9 cellular contexts compared by ENCODE assay signal in the genomic region with DNA sequence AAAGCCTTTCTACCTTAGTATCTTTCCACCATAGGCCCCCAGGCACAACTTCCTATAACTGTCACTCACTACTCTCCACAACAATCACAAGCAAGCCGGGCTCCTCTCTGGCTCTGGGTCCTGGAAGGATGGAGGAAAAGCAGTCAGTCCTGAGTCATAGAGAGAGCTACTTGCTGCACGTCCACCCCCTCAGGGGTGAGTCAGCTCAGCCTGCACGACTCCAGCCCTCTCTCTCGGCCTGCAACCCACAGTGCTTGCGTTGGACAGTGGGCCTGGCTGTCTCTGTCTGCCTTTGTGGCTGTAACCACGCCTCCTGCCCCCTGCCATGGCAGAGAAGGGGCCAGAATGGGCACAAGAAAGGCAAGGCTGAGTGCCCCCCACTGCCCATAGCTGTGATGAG.
DNase-seq lines count a peak whose midpoint lies in the region; ATAC-seq, FAIRE-seq and TF ChIP-seq lines count a peak whose summit lies in the region.
"Had no signal": no experiment of that assay in that cellular context is flagged by ENCODE, and none has a peak within 500 bp of the region (broad histone marks: within the 10 kb centered on the region; RNA-seq: fewer than 3 reads in every experiment).

No MANE protein-coding gene starts in this region.

- no peak overlapping the region for H3K9ac ChIP-seq in trophoblast cell (ENCODE audit: low read length)

- H3K4me3 ChIP-seq in fibroblast of mammary gland (ENCODE audit: control insufficient read depth, low read depth, low read length) (no peak overlapping the region), trophoblast cell (ENCODE audit: low read depth, low read length) (no peak overlapping the region)

- peak overlapping the region; percentile 40 for H2BK120ac ChIP-seq in trophoblast cell (ENCODE audit: insufficient read depth, low read length, poor library complexity)

- no peak overlapping the region for H3K27ac Mint-ChIP-seq in stimulated activated memory B cell treated with anti-CD40 and anti-IgM and Interleukin-4, amounts not matched to agents 10 μg/mL and 1 μg/mL and 100 μg/mL, for 72 hours

- H2AK5ac ChIP-seq in trophoblast cell (ENCODE audit: low read length): no peak overlapping the region

- H3K14ac ChIP-seq in trophoblast cell (ENCODE audit: low read length): peak overlapping the region; percentile 5

- DNase-seq in ELF-1 (ENCODE audit: low read depth, low spot score): peak; percentile 78
- DNase-seq in RCC 7860 (ENCODE audit: low spot score): peak; percentile 87
- DNase-seq in fibroblast of mammary gland (ENCODE audit: low read depth): peak; percentile 98
- DNase-seq in trophoblast cell: peak; percentile 69 to 70
- DNase-seq in GM12892 (ENCODE audit: insufficient read length): no peak

- peak overlapping the region; percentile 14 for H4K8ac ChIP-seq in trophoblast cell (ENCODE audit: low read depth, low read length)

- H2AFZ ChIP-seq in trophoblast cell (ENCODE audit: insufficient read depth, low read length, poor library complexity): no peak overlapping the region

- no peak overlapping the region for H3K23ac ChIP-seq in trophoblast cell (ENCODE audit: low read length)

- H3K27me3 Mint-ChIP-seq in stimulated activated memory B cell treated with anti-CD40 and anti-IgM and Interleukin-4, amounts not matched to agents 10 μg/mL and 1 μg/mL and 100 μg/mL, for 72 hours: peaks cover 72% of the 10 kb centered on the region

- no peak for TF ChIP-seq CTCF in fibroblast of mammary gland (conservative IDR thresholded peaks at IDR 0.05; ENCODE audit: control insufficient read depth, insufficient read depth, low read depth, low read length)

- peak overlapping the region; percentile 15 for H3K18ac ChIP-seq in trophoblast cell (ENCODE audit: low read length)

- H3K79me1 ChIP-seq in trophoblast cell (ENCODE audit: low read length): peaks cover 9% of the 10 kb centered on the region

- H3K27me3 ChIP-seq in trophoblast cell (ENCODE audit: insufficient read depth, low read length): no peaks in the 10 kb centered on the region

- no peaks in the 10 kb centered on the region for H3K4me1 Mint-ChIP-seq in stimulated activated memory B cell treated with anti-CD40 and anti-IgM and Interleukin-4, amounts not matched to agents 10 μg/mL and 1 μg/mL and 100 μg/mL, for 72 hours

- no peak overlapping the region for H2BK12ac ChIP-seq in trophoblast cell (ENCODE audit: low read length)

- no peak for TF ChIP-seq POLR2A in GM12892 (IDR thresholded peaks at IDR 0.05; ENCODE audit: low read depth, low read length)

- H3K4me2 ChIP-seq in trophoblast cell (ENCODE audit: low read length): no peak overlapping the region

- no CpG with 5 or more reads among the region's 6 CpGs for WGBS in trophoblast cell (ENCODE audit: extremely low coverage, insufficient coverage, insufficient read length)

- H3K9me3 ChIP-seq in trophoblast cell (ENCODE audit: insufficient read depth, low read depth, low read length): no peaks in the 10 kb centered on the region

- H3K4me3 Mint-ChIP-seq in stimulated activated memory B cell treated with anti-CD40 and anti-IgM and Interleukin-4, amounts not matched to agents 10 μg/mL and 1 μg/mL and 100 μg/mL, for 72 hours: no peak overlapping the region

- FAIRE-seq in RCC 7860 (lab: Jason Lieb, UNC): peak; percentile 85
- no peak for FAIRE-seq in GM12892 (lab: Jason Lieb, UNC)
- FAIRE-seq: frontal cortex had no signal

- no peaks in the 10 kb centered on the region for H3K36me3 ChIP-seq in trophoblast cell (ENCODE audit: control insufficient read depth in 1 of 2, insufficient read depth in 2 of 2, low read length in 2 of 2)

- no peak for ATAC-seq in stimulated activated memory B cell treated with anti-CD40 and anti-IgM and Interleukin-4, amounts not matched to agents 10 μg/mL and 1 μg/mL and 100 μg/mL, for 72 hours
- no peak for ATAC-seq in GM18502 (IDR thresholded peaks at IDR 0.05; ENCODE audit: poor library complexity, unreplicated experiment)
- no peak for ATAC-seq in GM18873 (IDR thresholded peaks at IDR 0.05; ENCODE audit: low FRiP score, unreplicated experiment)

- H2BK5ac ChIP-seq in trophoblast cell (ENCODE audit: low read depth, low read length, poor library complexity): peak overlapping the region; percentile 5

- peaks cover 30 to 36% of the 10 kb centered on the region in 2 experiments for H3K4me1 ChIP-seq in trophoblast cell (ENCODE audit: control insufficient read depth in 1 of 2, insufficient read depth in 2 of 2, low read length in 2 of 2)

- H4K91ac ChIP-seq in trophoblast cell (ENCODE audit: low read depth, low read length): peak overlapping the region; percentile 41

- H4K12ac ChIP-seq in trophoblast cell (ENCODE audit: low read depth, low read length): no peak overlapping the region

- no peaks in the 10 kb centered on the region for H3K36me3 Mint-ChIP-seq in stimulated activated memory B cell treated with anti-CD40 and anti-IgM and Interleukin-4, amounts not matched to agents 10 μg/mL and 1 μg/mL and 100 μg/mL, for 72 hours

- peak overlapping the region; percentile 62 for H3K27ac ChIP-seq in trophoblast cell (ENCODE audit: low read depth, low read length)

- H3K4ac ChIP-seq in trophoblast cell (ENCODE audit: low read depth, low read length): no peak overlapping the region

- H3K9me3 Mint-ChIP-seq in stimulated activated memory B cell treated with anti-CD40 and anti-IgM and Interleukin-4, amounts not matched to agents 10 μg/mL and 1 μg/mL and 100 μg/mL, for 72 hours: no peaks in the 10 kb centered on the region

- peaks cover 1% of the 10 kb centered on the region for H3K79me2 ChIP-seq in trophoblast cell (ENCODE audit: control insufficient read depth, insufficient read depth, low read length, poor library complexity)
